ENCODE assay signal across 1 cellular context in the genomic region with DNA sequence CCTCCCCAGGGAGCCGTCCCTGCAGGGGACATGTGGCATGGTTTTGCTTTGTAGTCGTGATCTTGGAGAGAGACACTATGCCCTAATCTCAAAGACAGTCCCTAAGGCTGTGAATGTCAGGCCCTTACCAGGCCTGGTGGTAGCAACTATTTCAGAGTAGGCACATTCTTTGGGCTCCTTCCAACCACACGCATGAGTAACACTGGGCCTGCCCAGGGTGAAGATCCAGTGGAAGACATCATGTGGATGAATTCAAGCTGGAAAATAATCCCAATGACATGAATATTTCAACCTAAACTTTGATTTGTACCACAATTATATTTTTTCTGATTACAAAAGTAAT.
TF ChIP-seq lines count a peak whose summit lies in the region.

No MANE protein-coding gene starts in this region.

TF ChIP-seq in HCT116, 20 proteins besides CTCF, POLR2A, EP300 and RAD21 (continued from another document):
- TF ChIP-seq, protein P1, sequence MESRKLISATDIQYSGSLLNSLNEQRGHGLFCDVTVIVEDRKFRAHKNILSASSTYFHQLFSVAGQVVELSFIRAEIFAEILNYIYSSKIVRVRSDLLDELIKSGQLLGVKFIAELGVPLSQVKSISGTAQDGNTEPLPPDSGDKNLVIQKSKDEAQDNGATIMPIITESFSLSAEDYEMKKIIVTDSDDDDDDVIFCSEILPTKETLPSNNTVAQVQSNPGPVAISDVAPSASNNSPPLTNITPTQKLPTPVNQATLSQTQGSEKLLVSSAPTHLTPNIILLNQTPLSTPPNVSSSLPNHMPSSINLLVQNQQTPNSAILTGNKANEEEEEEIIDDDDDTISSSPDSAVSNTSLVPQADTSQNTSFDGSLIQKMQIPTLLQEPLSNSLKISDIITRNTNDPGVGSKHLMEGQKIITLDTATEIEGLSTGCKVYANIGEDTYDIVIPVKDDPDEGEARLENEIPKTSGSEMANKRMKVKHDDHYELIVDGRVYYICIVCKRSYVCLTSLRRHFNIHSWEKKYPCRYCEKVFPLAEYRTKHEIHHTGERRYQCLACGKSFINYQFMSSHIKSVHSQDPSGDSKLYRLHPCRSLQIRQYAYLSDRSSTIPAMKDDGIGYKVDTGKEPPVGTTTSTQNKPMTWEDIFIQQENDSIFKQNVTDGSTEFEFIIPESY (IDR thresholded peaks at IDR 0.05; ENCODE audit: extremely low read depth, insufficient replicate concordance, low read length) = no peak
- TF ChIP-seq, protein P2, sequence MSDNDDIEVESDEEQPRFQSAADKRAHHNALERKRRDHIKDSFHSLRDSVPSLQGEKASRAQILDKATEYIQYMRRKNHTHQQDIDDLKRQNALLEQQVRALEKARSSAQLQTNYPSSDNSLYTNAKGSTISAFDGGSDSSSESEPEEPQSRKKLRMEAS (IDR thresholded peaks at IDR 0.05) = no peak; the same call in 1 of the 2 replicates
- TF ChIP-seq POLR2AphosphoS5 (IDR thresholded peaks at IDR 0.05; ENCODE audit: low read depth, low read length) (no peak), CBX3 (IDR thresholded peaks at IDR 0.05; ENCODE audit: low read depth) (no peak), ELF1 (IDR thresholded peaks at IDR 0.05; ENCODE audit: borderline replicate concordance, low read depth) (no peak), SRF (IDR thresholded peaks at IDR 0.05; ENCODE audit: low read depth) (no peak), EZH2phosphoT487 (IDR thresholded peaks at IDR 0.05; ENCODE audit: borderline replicate concordance) (no peak)
- TF ChIP-seq, protein P3, sequence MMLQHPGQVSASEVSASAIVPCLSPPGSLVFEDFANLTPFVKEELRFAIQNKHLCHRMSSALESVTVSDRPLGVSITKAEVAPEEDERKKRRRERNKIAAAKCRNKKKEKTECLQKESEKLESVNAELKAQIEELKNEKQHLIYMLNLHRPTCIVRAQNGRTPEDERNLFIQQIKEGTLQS (IDR thresholded peaks at IDR 0.05) = no peak
TF ChIP-seq in HCT116: peak in this region for 0.
